ENCODE assay signal across 10 cellular contexts in the genomic region with DNA sequence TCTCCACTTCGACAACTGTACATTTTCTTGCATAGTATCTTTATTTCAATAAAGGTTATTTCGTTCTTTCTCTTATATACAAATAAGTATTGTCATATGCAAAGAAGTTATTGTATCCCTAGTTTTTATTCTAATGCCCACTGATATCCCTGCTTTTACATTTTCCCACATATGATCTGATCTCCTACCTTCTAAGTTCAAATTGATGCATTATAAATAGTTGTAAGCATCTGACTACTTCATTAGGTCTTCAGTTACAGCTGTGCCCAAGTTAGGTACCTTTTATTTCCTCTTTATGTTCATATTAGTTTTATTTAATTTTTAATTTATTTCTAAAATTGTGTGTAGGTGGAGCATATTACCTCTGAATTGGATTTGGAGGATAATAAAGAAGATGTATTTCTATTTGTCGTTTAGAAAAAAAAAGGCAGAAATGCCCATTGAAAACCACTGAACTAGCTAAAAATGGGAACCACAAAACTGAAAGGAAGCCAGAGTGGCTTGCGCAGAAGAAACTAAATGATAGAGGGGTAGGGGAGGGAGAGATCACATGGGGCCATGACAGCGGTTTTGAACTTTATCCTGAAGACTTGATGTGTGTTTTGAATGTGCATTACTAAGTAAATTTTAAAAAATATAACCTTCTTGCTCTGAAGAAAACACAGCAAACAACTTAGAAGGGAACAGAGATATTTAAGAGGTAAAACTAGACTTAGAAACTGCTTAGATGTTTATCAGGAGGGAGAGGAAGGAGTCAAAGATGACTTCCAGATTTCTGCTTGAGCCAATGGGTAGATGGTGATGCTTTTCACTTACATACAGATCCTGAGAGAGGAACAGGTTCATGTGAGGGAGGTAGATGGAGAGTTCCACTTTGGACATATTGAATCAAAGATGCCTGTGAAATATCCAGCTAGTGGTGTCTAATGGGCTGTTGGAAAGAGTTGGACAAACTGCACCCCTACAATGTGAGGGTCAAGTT.
A peak's percentile ranks its signal among the peaks of the same experiment; 100 is the strongest.
DNase-seq lines count a peak whose midpoint lies in the region; ATAC-seq lines count a peak whose summit lies in the region.
"Had no signal": no experiment of that assay in that cellular context is flagged by ENCODE, and none has a peak within 500 bp of the region (broad histone marks: within the 10 kb centered on the region; RNA-seq: fewer than 3 reads in every experiment).

No MANE protein-coding gene starts in this region.

- no peaks in the 10 kb centered on the region for H3K27me3 Mint-ChIP-seq in activated naive CD4-positive, alpha-beta T cell treated with anti-CD3 and anti-CD28 coated beads, Interleukin-2, amount 10 ng/mL, durations not matched to agents 7 days and 5 days
- H3K27me3 Mint-ChIP-seq in activated naive CD8-positive, alpha-beta T cell treated with anti-CD3 and anti-CD28 coated beads, Interleukin-2, amount 50 U/mL, for 24 hours: no peaks in the 10 kb centered on the region
- H3K27me3 Mint-ChIP-seq in stimulated activated naive CD8-positive, alpha-beta T cell treated with anti-CD3 and anti-CD28 coated beads, Interleukin-15, amount 100 ng/mL, for 72 hours: no peaks in the 10 kb centered on the region

- H3K27ac Mint-ChIP-seq in activated naive CD4-positive, alpha-beta T cell treated with anti-CD3 and anti-CD28 coated beads, Interleukin-2, amount 10 ng/mL, durations not matched to agents 7 days and 5 days: peak overlapping the region; percentile 87
- H3K27ac Mint-ChIP-seq in activated naive CD8-positive, alpha-beta T cell treated with anti-CD3 and anti-CD28 coated beads, Interleukin-2, amount 50 U/mL, for 24 hours: peak overlapping the region; percentile 60
- peak overlapping the region; percentile 29 to 81 for H3K27ac Mint-ChIP-seq in stimulated activated naive CD8-positive, alpha-beta T cell treated with anti-CD3 and anti-CD28 coated beads, Interleukin-15, amount 100 ng/mL, for 72 hours
- H3K27ac Mint-ChIP-seq: nephron had no signal

- peaks cover 84% of the 10 kb centered on the region for H3K4me1 Mint-ChIP-seq in activated naive CD4-positive, alpha-beta T cell treated with anti-CD3 and anti-CD28 coated beads, Interleukin-2, amount 10 ng/mL, durations not matched to agents 7 days and 5 days
- H3K4me1 Mint-ChIP-seq in activated naive CD8-positive, alpha-beta T cell treated with anti-CD3 and anti-CD28 coated beads, Interleukin-2, amount 50 U/mL, for 24 hours: peaks cover 64% of the 10 kb centered on the region
- peaks cover 77% of the 10 kb centered on the region for H3K4me1 Mint-ChIP-seq in stimulated activated naive CD8-positive, alpha-beta T cell treated with anti-CD3 and anti-CD28 coated beads, Interleukin-15, amount 100 ng/mL, for 72 hours
- H3K4me1 Mint-ChIP-seq: nephron had no signal

- no peak for ATAC-seq in activated naive CD8-positive, alpha-beta T cell treated with anti-CD3 and anti-CD28 coated beads, Interleukin-2, amount 50 U/mL, for 24 hours
- ATAC-seq in stimulated activated naive CD8-positive, alpha-beta T cell treated with anti-CD3 and anti-CD28 coated beads, Interleukin-15, amount 100 ng/mL, for 72 hours: no peak
- no peak for ATAC-seq in GM21423 (IDR thresholded peaks at IDR 0.05; ENCODE audit: unreplicated experiment)

- H3K4me3 Mint-ChIP-seq in activated naive CD4-positive, alpha-beta T cell treated with anti-CD3 and anti-CD28 coated beads, Interleukin-2, amount 10 ng/mL, durations not matched to agents 7 days and 5 days: peak overlapping the region; percentile 30
- H3K4me3 Mint-ChIP-seq in activated naive CD8-positive, alpha-beta T cell treated with anti-CD3 and anti-CD28 coated beads, Interleukin-2, amount 50 U/mL, for 24 hours: peak overlapping the region; percentile 33
- H3K4me3 Mint-ChIP-seq in stimulated activated naive CD8-positive, alpha-beta T cell treated with anti-CD3 and anti-CD28 coated beads, Interleukin-15, amount 100 ng/mL, for 72 hours: peak overlapping the region; percentile 14 to 40
- H3K4me3 Mint-ChIP-seq: nephron had no signal

- CTCF ChIA-PET in activated naive CD4-positive, alpha-beta T cell treated with anti-CD3 and anti-CD28 coated beads, Interleukin-2, amount 10 ng/mL, durations not matched to agents 7 days and 5 days (lab: Charles Lee): interaction anchor here (0.6 to 1.7 kb wide), 4 partner anchors 8 to 159 kb away, joined by 3 to 6 read pairs (median 4); no protein-coding TSS in a partner anchor

- peaks cover 74% of the 10 kb centered on the region for H3K36me3 Mint-ChIP-seq in activated naive CD4-positive, alpha-beta T cell treated with anti-CD3 and anti-CD28 coated beads, Interleukin-2, amount 10 ng/mL, durations not matched to agents 7 days and 5 days
- peaks cover 64% of the 10 kb centered on the region for H3K36me3 Mint-ChIP-seq in activated naive CD8-positive, alpha-beta T cell treated with anti-CD3 and anti-CD28 coated beads, Interleukin-2, amount 50 U/mL, for 24 hours (ENCODE audit: low read depth)

- peak; percentile 53 for DNase-seq in activated naive CD4-positive, alpha-beta T cell treated with anti-CD3 and anti-CD28 coated beads, Interleukin-2, amount 10 ng/mL, durations not matched to agents 7 days and 5 days
- DNase-seq in activated naive CD4-positive, alpha-beta T cell treated with anti-CD3 and anti-CD28 coated beads, Interleukin-2, amount 50 U/mL, for 16 hours: no peak
- DNase-seq in NCI-H69 (lab: John Stamatoyannopoulos, UW) (peak; percentile 28), DMS 273 (lab: John Stamatoyannopoulos, UW; ENCODE audit: unreplicated experiment) (no peak), substantia nigra (lab: John Stamatoyannopoulos, UW) (no peak)
- DNase-seq in activated naive CD8-positive, alpha-beta T cell treated with anti-CD3 and anti-CD28 coated beads, Interleukin-2, amount 50 U/mL, for 24 hours: no peak
- DNase-seq in stimulated activated naive CD8-positive, alpha-beta T cell treated with anti-CD3 and anti-CD28 coated beads, Interleukin-15, amount 100 ng/mL, for 72 hours: no peak
- DNase-seq: aorta had no signal

- no peak overlapping the region for H3K27ac ChIP-seq in substantia nigra (ENCODE audit: low read depth, low read length, poor library complexity, severe bottlenecking)

- no peaks in the 10 kb centered on the region for H3K9me3 Mint-ChIP-seq in activated naive CD4-positive, alpha-beta T cell treated with anti-CD3 and anti-CD28 coated beads, Interleukin-2, amount 10 ng/mL, durations not matched to agents 7 days and 5 days
- peaks cover 4% of the 10 kb centered on the region for H3K9me3 Mint-ChIP-seq in activated naive CD8-positive, alpha-beta T cell treated with anti-CD3 and anti-CD28 coated beads, Interleukin-2, amount 50 U/mL, for 24 hours
- no peaks in the 10 kb centered on the region for H3K9me3 Mint-ChIP-seq in stimulated activated naive CD8-positive, alpha-beta T cell treated with anti-CD3 and anti-CD28 coated beads, Interleukin-15, amount 100 ng/mL, for 72 hours
- H3K9me3 Mint-ChIP-seq: nephron had no signal

Comparison
In these comparisons a context has a peak if more than half of its experiments do, and no peak if none do; other contexts are left out.
1. DNase-seq: peak in activated naive CD4-positive, alpha-beta T cell treated with anti-CD3 and anti-CD28 coated beads, Interleukin-2, amount 10 ng/mL, durations not matched to agents 7 days and 5 days (single experiment) and NCI-H69 (single experiment); none in activated naive CD4-positive, alpha-beta T cell treated with anti-CD3 and anti-CD28 coated beads, Interleukin-2, amount 50 U/mL, for 16 hours (single experiment), activated naive CD8-positive, alpha-beta T cell treated with anti-CD3 and anti-CD28 coated beads, Interleukin-2, amount 50 U/mL, for 24 hours (single experiment), stimulated activated naive CD8-positive, alpha-beta T cell treated with anti-CD3 and anti-CD28 coated beads, Interleukin-15, amount 100 ng/mL, for 72 hours (0 of 2), DMS 273 (single experiment) and substantia nigra (0 of 49).
2. Peak in every context shown above with its lines, with median percentiles within 50 percentile points of each other: H3K27ac Mint-ChIP-seq and H3K4me3 Mint-ChIP-seq.